ENCODE assay signal across 1 cellular context in genomic region chr16:2142942-2143868, GRCh38.
TF ChIP-seq lines count a peak whose summit lies in the region.

No MANE protein-coding gene starts in this region.

TF ChIP-seq in K562, 482 proteins besides CTCF, POLR2A, EP300 and RAD21 (continues in another document):
- TF ChIP-seq ZNF785 (CRISPR knock-in tag; IDR thresholded peaks at IDR 0.05) = no peak
- 0 out of 2 replicates have a peak, but pooled peaks have one; percentile 38 for TF ChIP-seq USF1 (CRISPR knock-in tag; IDR thresholded peaks at IDR 0.05)
- no peak for TF ChIP-seq FOXP4 (CRISPR knock-in tag; IDR thresholded peaks at IDR 0.05; ENCODE audit: borderline replicate concordance)
- TF ChIP-seq ZNF695 (CRISPR knock-in tag; IDR thresholded peaks at IDR 0.05) = no peak
- no peak for TF ChIP-seq ZNF764 (CRISPR knock-in tag; IDR thresholded peaks at IDR 0.05; ENCODE audit: low read depth)
- no peak for TF ChIP-seq POLR2AphosphoS5 (IDR thresholded peaks at IDR 0.05; ENCODE audit: control insufficient read depth, insufficient read depth, low read depth, low read length)
- no peak for TF ChIP-seq ARID2 (IDR thresholded peaks at IDR 0.05)
- peak; percentile 77 for TF ChIP-seq MAX (CRISPR knock-in tag; IDR thresholded peaks at IDR 0.05)
- TF ChIP-seq ZBTB33 (CRISPR knock-in tag; IDR thresholded peaks at IDR 0.05) = peak; percentile 70; the same call in 1 of the 2 replicates
- TF ChIP-seq CBFA2T3 (IDR thresholded peaks at IDR 0.05) = peak; percentile 68
- peak; percentile 18; the same call in 1 of the 2 replicates for TF ChIP-seq TAL1 (IDR thresholded peaks at IDR 0.05)
- peak; percentile 61 for TF ChIP-seq CBFA2T2 (conservative IDR thresholded peaks at IDR 0.05)
- TF ChIP-seq ZNF384 (IDR thresholded peaks at IDR 0.05; ENCODE audit: low read depth, low read length) = no peak
- peak; percentile 68 for TF ChIP-seq TCF3 (CRISPR knock-in tag; IDR thresholded peaks at IDR 0.05)
- no peak for TF ChIP-seq HNRNPK (IDR thresholded peaks at IDR 0.05; ENCODE audit: low read depth, low read length, poor library complexity, severe bottlenecking)
- TF ChIP-seq ZNF511 (CRISPR knock-in tag; IDR thresholded peaks at IDR 0.05) = peak; percentile 24; the same call in 1 of the 2 replicates
- peak in 1 of 2 experiments; percentile 22; a peak in 1 of 4 replicates for TF ChIP-seq HDAC1 (IDR thresholded peaks at IDR 0.05)
- peak; percentile 31; the same call in 1 of the 2 replicates for TF ChIP-seq ZBTB7A (IDR thresholded peaks at IDR 0.05; ENCODE audit: borderline replicate concordance, control insufficient read depth, low read depth, low read length)
- TF ChIP-seq SMARCB1 (IDR thresholded peaks at IDR 0.05; ENCODE audit: insufficient read length, low read depth) = no peak
- peak; percentile 35; the same call in 1 of the 2 replicates for TF ChIP-seq DPF2 (IDR thresholded peaks at IDR 0.05)
- TF ChIP-seq RFX1 (IDR thresholded peaks at IDR 0.05) = peak; percentile 85
- no peak for TF ChIP-seq HNRNPUL1 (IDR thresholded peaks at IDR 0.05; ENCODE audit: low read length)
- peak; percentile 52 for TF ChIP-seq BHLHE40 (IDR thresholded peaks at IDR 0.05; ENCODE audit: low read length)
- no peak for TF ChIP-seq SRSF1 (IDR thresholded peaks at IDR 0.05; ENCODE audit: low read depth, low read length)
- no peak for TF ChIP-seq TRIM28 (IDR thresholded peaks at IDR 0.05)
- no peak for TF ChIP-seq CHCHD3 (CRISPR knock-in tag; IDR thresholded peaks at IDR 0.05)
- TF ChIP-seq ZNF699 (CRISPR knock-in tag; IDR thresholded peaks at IDR 0.05; ENCODE audit: insufficient replicate concordance) = no peak
- TF ChIP-seq MNT (conservative IDR thresholded peaks at IDR 0.05) = 0 out of 4 replicates have a peak, but pooled peaks of 1 of the 2 experiments have one; percentile 33
- TF ChIP-seq ATF3 (IDR thresholded peaks at IDR 0.05) = peak; percentile 79
- no peak for TF ChIP-seq ATF3 (CRISPR knock-in tag; conservative IDR thresholded peaks at IDR 0.05)
- no peak for TF ChIP-seq FOXO4 (CRISPR knock-in tag; IDR thresholded peaks at IDR 0.05)
- TF ChIP-seq ZNF696 (CRISPR knock-in tag; conservative IDR thresholded peaks at IDR 0.05) = no peak
- TF ChIP-seq HDAC2 (IDR thresholded peaks at IDR 0.05) = 0 out of 2 replicates have a peak, but pooled peaks have one; percentile 11
- peak; percentile 44; the same call in 1 of the 2 replicates for TF ChIP-seq FOSL1 (tag; conservative IDR thresholded peaks at IDR 0.05)
- TF ChIP-seq PRDM10 (IDR thresholded peaks at IDR 0.05; ENCODE audit: partially characterized antibody) = peak; percentile 44
- TF ChIP-seq ARID1B (IDR thresholded peaks at IDR 0.05) = peak; percentile 40; the same call in 1 of the 2 replicates
- TF ChIP-seq SPI1 (IDR thresholded peaks at IDR 0.05; ENCODE audit: borderline replicate concordance, low read depth, low read length) = peak; percentile 24; the same call in 1 of the 2 replicates
- TF ChIP-seq RUNX1 (IDR thresholded peaks at IDR 0.05; ENCODE audit: low read depth) = no peak
- no peak for TF ChIP-seq TEAD1 (CRISPR knock-in tag; IDR thresholded peaks at IDR 0.05)
- no peak for TF ChIP-seq FOXJ2 (tag; IDR thresholded peaks at IDR 0.05)
- TF ChIP-seq PCBP2 (IDR thresholded peaks at IDR 0.05; ENCODE audit: low read depth, low read length, poor library complexity, severe bottlenecking) = no peak
- no peak for TF ChIP-seq ZNF583 (CRISPR knock-in tag; IDR thresholded peaks at IDR 0.05)
- TF ChIP-seq PKNOX1 (IDR thresholded peaks at IDR 0.05) = peak; percentile 58
- no peak for TF ChIP-seq AFF1 (IDR thresholded peaks at IDR 0.05; ENCODE audit: low read depth in 1 of 2, partially characterized antibody in 2 of 2)
- no peak for TF ChIP-seq NBN (IDR thresholded peaks at IDR 0.05; ENCODE audit: low read depth)
- no peak for TF ChIP-seq TAF9B (IDR thresholded peaks at IDR 0.05; ENCODE audit: partially characterized antibody)
- no peak for TF ChIP-seq DMBX1 (CRISPR knock-in tag; IDR thresholded peaks at IDR 0.05; ENCODE audit: borderline replicate concordance)
- TF ChIP-seq FOXA1 (IDR thresholded peaks at IDR 0.05; ENCODE audit: borderline replicate concordance) = no peak
